ENCODE assay signal across 8 cellular contexts in genomic region chr14:74762917-74763802, GRCh38. TPM values are rescaled to one million over a fixed set of nuclear protein-coding genes. Genes with fewer than 3 reads are reported as not detected.
DNase-seq lines count a peak whose midpoint lies in the region; ATAC-seq and TF ChIP-seq lines count a peak whose summit lies in the region.

TSS of gene YLPM1 (plus strand) at chr14:74763316. CDS start at chr14:74763490, 174 bp downstream.

- DNase-seq in AML-193 (lab: John Stamatoyannopoulos, UW) = peak; percentile 95 to 97
- peak; percentile 95 for DNase-seq in NCI-H510A (lab: John Stamatoyannopoulos, UW)
- DNase-seq in activated CD4-positive, alpha-beta T cell treated with anti-CD3 and anti-CD28 coated beads for 24 hours (ENCODE audit: low read depth in 2 of 2) = peak; percentile 82 to 84
- DNase-seq in choroid plexus epithelial cell (ENCODE audit: low read depth) = peak; percentile 99
- peak; percentile 78 for DNase-seq in kidney epithelial cell (ENCODE audit: low read depth)
- DNase-seq in stimulated activated CD4-positive, alpha-beta T cell treated with anti-CD3 and anti-CD28 coated beads, Interleukin-1b, Interleukin-23, amount 100 ng/mL, for 1 hour (ENCODE audit: low read depth in 2 of 2) = peak; percentile 76 to 82

- H3K4me3 ChIP-seq in choroid plexus epithelial cell (ENCODE audit: low read depth, low read length) (peak within 1 kb of the TSS; percentile 83), kidney epithelial cell (ENCODE audit: low read depth, low read length) (peak within 1 kb of the TSS; percentile 78)

- ATAC-seq in GM19043 (IDR thresholded peaks at IDR 0.05; ENCODE audit: low read depth, unreplicated experiment) (peak; percentile 87), HG03432 (IDR thresholded peaks at IDR 0.05; ENCODE audit: unreplicated experiment) (peak; percentile 92)

- H3K27me3 ChIP-seq in kidney epithelial cell (ENCODE audit: control insufficient read depth, insufficient read depth, low read length) = no peaks in the 10 kb centered on the region

- peak; percentile 49 for TF ChIP-seq CTCF in choroid plexus epithelial cell (conservative IDR thresholded peaks at IDR 0.05; ENCODE audit: low read depth, low read length)
- TF ChIP-seq CTCF in kidney epithelial cell (IDR thresholded peaks at IDR 0.05; ENCODE audit: insufficient read depth, low read length, poor library complexity, severe bottlenecking) = peak; percentile 53

- H3K36me3 ChIP-seq in kidney epithelial cell (ENCODE audit: control insufficient read depth, insufficient read depth, low read length) = no peaks in the 10 kb centered on the region

RNA-seq across cellular contexts. Expression of gene YLPM1, which starts in this region (rescaled TPM):
- 33.5 and 34.7 TPM in 2 replicates for total RNA-seq in kidney epithelial cell

Comparison
In these comparisons a context has a peak if more than half of its experiments do, and no peak if none do; other contexts are left out.
1. Peak in every context shown above with its lines: DNase-seq, ATAC-seq and H3K4me3 ChIP-seq.